8 cellular contexts compared by ENCODE assay signal in genomic region chr22:17773606-17774205, GRCh38. TPM values are rescaled to one million over a fixed set of nuclear protein-coding genes. Genes with fewer than 3 reads are reported as not detected.
A peak's percentile ranks its signal among the peaks of the same experiment; 100 is the strongest.
DNase-seq lines count a peak whose midpoint lies in the region; ATAC-seq and TF ChIP-seq lines count a peak whose summit lies in the region.

No MANE protein-coding gene starts in this region.

- DNase-seq in RPMI8226 (peak; percentile 62), left ventricle myocardium superior (peak; percentile 60), sciatic nerve (ENCODE audit: low spot score) (no peak)
- peak; percentile 52 for DNase-seq in activated naive CD4-positive, alpha-beta T cell treated with anti-CD3 and anti-CD28 coated beads, Interleukin-2, amount 50 U/mL, for 16 hours

- ATAC-seq in HG03442 (IDR thresholded peaks at IDR 0.05; ENCODE audit: unreplicated experiment) (peak; percentile 30), left ventricle myocardium superior (peak; percentile 52), sciatic nerve (peak; percentile 31), HG03097 (IDR thresholded peaks at IDR 0.05; ENCODE audit: low FRiP score, unreplicated experiment) (no peak), GM21717 (IDR thresholded peaks at IDR 0.05; ENCODE audit: unreplicated experiment) (no peak)

- TF ChIP-seq POLR2A in GM15510 (IDR thresholded peaks at IDR 0.05; ENCODE audit: borderline replicate concordance, extremely low read depth, insufficient read length) = peak; percentile 41

- intact Hi-C loops in left ventricle myocardium superior (cut with micrococcal nuclease) (no loop called here), sciatic nerve (cut with DNase I) (no loop called here)

RNA-seq across cellular contexts. Expression of gene BID, which starts 0.6 kb away (rescaled TPM):
- total RNA-seq in left ventricle myocardium superior (25.4 TPM), sciatic nerve (10.6 TPM)

Comparison
In these comparisons a context has a peak if more than half of its experiments do, and no peak if none do; other contexts are left out.
1. ATAC-seq: peak in HG03442 (single experiment), left ventricle myocardium superior (single experiment) and sciatic nerve (single experiment); none in HG03097 (single experiment) and GM21717 (single experiment).